Comparison of ENCODE assay signal across 17 cellular contexts in the genomic region with DNA sequence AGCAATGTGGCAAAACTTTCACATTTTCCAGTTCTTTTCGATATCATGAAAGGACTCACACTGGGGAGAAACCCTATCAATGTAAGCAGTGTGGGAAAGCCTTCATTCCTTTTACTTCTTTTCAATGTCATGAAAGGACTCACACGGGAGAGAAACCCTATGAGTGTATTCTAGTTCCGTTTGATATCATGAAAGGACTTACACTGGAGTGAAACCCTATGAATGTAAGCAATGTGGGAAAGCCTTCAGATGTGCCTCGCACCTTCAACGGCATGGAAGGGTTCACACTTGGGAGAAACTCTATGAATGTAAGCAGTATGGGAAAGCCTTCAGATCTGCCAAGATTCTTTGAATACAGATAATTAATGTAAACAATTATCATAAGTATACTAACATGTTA.
"Had no signal": no experiment of that assay in that cellular context is flagged by ENCODE, and none has a peak within 500 bp of the region (broad histone marks: within the 10 kb centered on the region; RNA-seq: fewer than 3 reads in every experiment).

No MANE protein-coding gene starts in this region.

- ATAC-seq: activated CD4-positive, alpha-beta T cell treated with anti-CD3 and anti-CD28 coated beads for 36 hours; activated naive CD4-positive, alpha-beta T cell treated with anti-CD3 and anti-CD28 coated beads, Interleukin-2, amount 50 U/mL, for 72 hours; activated T-cell treated with anti-CD3 and anti-CD28 coated beads, Interleukin-2, amount 50 U/mL, for 4 hours; gastroesophageal sphincter; heart right ventricle; left lung; stimulated activated effector memory CD8-positive, alpha-beta T cell treated with anti-CD3 and anti-CD28 coated beads, Interleukin-12 subunit alpha, Interleukin-12 subunit beta, amount 100 ng/mL, for 72 hours had no signal

- H3K27ac ChIP-seq: brain microvascular endothelial cell, gastroesophageal sphincter, heart right ventricle, left lung, sigmoid colon, thyroid gland had no signal

- H3K4me3 ChIP-seq: gastroesophageal sphincter, heart right ventricle, left lung, sigmoid colon, thyroid gland had no signal

- H3K27ac Mint-ChIP-seq: activated CD4-positive, alpha-beta memory T cell treated with anti-CD3 and anti-CD28 coated beads, Interleukin-2, amount 10 ng/mL, durations not matched to agents 7 days and 5 days; activated CD4-positive, alpha-beta T cell treated with anti-CD3 and anti-CD28 coated beads for 36 hours; activated naive CD4-positive, alpha-beta T cell treated with anti-CD3 and anti-CD28 coated beads, Interleukin-2, amount 50 U/mL, for 72 hours; dendritic cell treated with granulocyte-macrophage colony-stimulating factor and Interleukin-4, amounts not matched to agents 40 ng/mL and 50 ng/mL, for 4 days; nephron progenitor cell; stimulated activated effector memory CD8-positive, alpha-beta T cell treated with anti-CD3 and anti-CD28 coated beads, Interleukin-12 subunit alpha, Interleukin-12 subunit beta, amount 100 ng/mL, for 72 hours had no signal

- H3K4me1 ChIP-seq: gastroesophageal sphincter, heart right ventricle, left lung, sigmoid colon, thyroid gland had no signal

- H3K27me3 Mint-ChIP-seq: activated CD4-positive, alpha-beta memory T cell treated with anti-CD3 and anti-CD28 coated beads, Interleukin-2, amount 10 ng/mL, durations not matched to agents 7 days and 5 days; activated CD4-positive, alpha-beta T cell treated with anti-CD3 and anti-CD28 coated beads for 36 hours; dendritic cell treated with granulocyte-macrophage colony-stimulating factor and Interleukin-4, amounts not matched to agents 40 ng/mL and 50 ng/mL, for 4 days had no signal

- H3K4me3 Mint-ChIP-seq: activated CD4-positive, alpha-beta memory T cell treated with anti-CD3 and anti-CD28 coated beads, Interleukin-2, amount 10 ng/mL, durations not matched to agents 7 days and 5 days; activated T-cell treated with anti-CD3 and anti-CD28 coated beads, Interleukin-2, amount 50 U/mL, for 4 hours; dendritic cell treated with granulocyte-macrophage colony-stimulating factor and Interleukin-4, amounts not matched to agents 40 ng/mL and 50 ng/mL, for 4 days; nephron progenitor cell; stimulated activated effector memory CD8-positive, alpha-beta T cell treated with anti-CD3 and anti-CD28 coated beads, Interleukin-12 subunit alpha, Interleukin-12 subunit beta, amount 100 ng/mL, for 72 hours; T-helper 1 cell treated with Interleukin-12 subunit alpha and Interleukin-12 subunit beta and Interleukin-4 antibody, amounts not matched to agents 30 μg/mL and 1 μg/mL, for 36 hours had no signal

- H3K4me1 Mint-ChIP-seq: activated CD4-positive, alpha-beta memory T cell treated with anti-CD3 and anti-CD28 coated beads, Interleukin-2, amount 10 ng/mL, durations not matched to agents 7 days and 5 days; activated CD4-positive, alpha-beta T cell treated with anti-CD3 and anti-CD28 coated beads for 36 hours; nephron progenitor cell; stimulated activated effector memory CD8-positive, alpha-beta T cell treated with anti-CD3 and anti-CD28 coated beads, Interleukin-12 subunit alpha, Interleukin-12 subunit beta, amount 100 ng/mL, for 72 hours had no signal

- DNase-seq: activated CD4-positive, alpha-beta memory T cell treated with anti-CD3 and anti-CD28 coated beads, Interleukin-2, amount 10 ng/mL, durations not matched to agents 7 days and 5 days; activated CD4-positive, alpha-beta T cell treated with anti-CD3 and anti-CD28 coated beads for 36 hours; activated effector memory CD4-positive, alpha-beta T cell treated with anti-CD3 and anti-CD28 coated beads, Interleukin-2, amount 50 U/mL, for 16 hours; activated T-cell treated with anti-CD3 and anti-CD28 coated beads, Interleukin-2, amount 50 U/mL, for 4 hours; amniotic stem cell; brain microvascular endothelial cell; heart right ventricle; islet precursor cell; left lung; nephron progenitor cell; sigmoid colon; thyroid gland had no signal

- H3K27me3 ChIP-seq: brain microvascular endothelial cell, gastroesophageal sphincter, heart right ventricle, left lung, sigmoid colon, thyroid gland had no signal
